15 cellular contexts compared by ENCODE assay signal in the genomic region with DNA sequence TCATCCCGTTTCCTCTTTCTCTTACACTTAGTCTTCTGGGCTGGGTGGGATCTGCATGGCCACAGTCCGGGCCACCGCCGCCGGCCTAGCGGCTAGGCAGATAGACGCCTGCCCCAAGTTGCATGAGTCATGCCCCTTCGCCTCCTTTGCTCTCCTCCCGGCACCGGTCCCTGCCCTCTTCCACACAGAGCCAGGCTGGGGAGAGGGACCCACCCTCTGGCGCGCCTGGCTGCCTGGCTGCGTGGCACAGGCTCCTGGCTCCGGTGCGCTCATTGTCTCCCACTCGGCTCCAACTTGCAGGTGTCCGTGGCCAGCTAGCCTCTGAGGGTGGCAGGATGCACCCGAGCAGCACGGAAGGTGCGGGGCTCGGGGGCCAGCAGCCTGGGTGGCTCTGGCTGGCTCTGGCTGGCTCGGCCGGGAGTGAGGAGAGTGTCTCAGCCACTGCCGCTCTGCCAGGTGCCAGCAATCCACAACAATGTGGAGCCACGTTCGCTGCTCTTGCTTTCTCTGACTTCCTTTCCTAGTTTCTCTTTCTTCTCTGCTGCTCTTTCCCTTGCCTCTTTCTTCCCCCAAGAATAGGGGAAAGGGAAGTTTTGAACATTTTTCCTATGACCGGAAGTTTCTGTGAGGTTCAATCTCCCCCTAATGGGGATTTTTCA. TPM values are rescaled to one million over a fixed set of nuclear protein-coding genes. Genes with fewer than 3 reads are reported as not detected.
A peak's percentile ranks its signal among the peaks of the same experiment; 100 is the strongest.
DNase-seq lines count a peak whose midpoint lies in the region; ATAC-seq, FAIRE-seq and TF ChIP-seq lines count a peak whose summit lies in the region.
"Had no signal": no experiment of that assay in that cellular context is flagged by ENCODE, and none has a peak within 500 bp of the region (broad histone marks: within the 10 kb centered on the region; RNA-seq: fewer than 3 reads in every experiment).

No MANE protein-coding gene starts in this region.

- FAIRE-seq in GM12878 (lab: Jason Lieb, UNC), result no peak
- FAIRE-seq: GM19239 had no signal

- TF ChIP-seq POLR2A in GM12878 (IDR thresholded peaks at IDR 0.05; ENCODE audit: low read depth, low read length) (peak; percentile 57; the same call in 1 of the 2 replicates), spleen (IDR thresholded peaks at IDR 0.05) (no peak)

- no peaks in the 10 kb centered on the region for H3K4me1 ChIP-seq in GM12878 (ENCODE audit: control insufficient read depth, insufficient read depth, low read length)
- H3K4me1 ChIP-seq in spleen, result peaks cover under 1 to 21% (median 11%) of the 10 kb centered on the region in 6 donors
- no peaks in the 10 kb centered on the region for H3K4me1 ChIP-seq in foreskin keratinocyte

- DNase-seq in activated naive CD8-positive, alpha-beta T cell treated with anti-CD3 and anti-CD28 coated beads, Interleukin-2, amount 10 ng/mL, durations not matched to agents 7 days and 5 days, result no peak
- no peak for DNase-seq in activated naive CD8-positive, alpha-beta T cell treated with anti-CD3 and anti-CD28 coated beads for 36 hours
- DNase-seq in GM12878 (ENCODE audit: low read depth, low spot score), result no peak
- peak; percentile 77 for DNase-seq in spleen
- no peak for DNase-seq in stimulated activated CD4-positive, alpha-beta T cell treated with anti-CD3 and anti-CD28 coated beads, Interleukin-1b, Interleukin-23, amount 100 ng/mL, for 48 hours
- no peak for DNase-seq in foreskin keratinocyte
- no peak for DNase-seq in MV-4-11 (lab: John Stamatoyannopoulos, UW)
- DNase-seq: COR-L47, NCI-H1417, NCI-H2029, NCI-H510A had no signal

- peaks cover 0 to 7% of the 10 kb centered on the region in 2 experiments; a peak in 2 of 4 replicates for H3K36me3 ChIP-seq in GM12878 (ENCODE audit: control insufficient read depth in 2 of 2, insufficient read depth in 2 of 2, low read length in 1 of 2)
- peaks cover 0 to 48% (median 37%) of the 10 kb centered on the region in 6 donors for H3K36me3 ChIP-seq in spleen

- H3K4me3 Mint-ChIP-seq in activated naive CD8-positive, alpha-beta T cell treated with anti-CD3 and anti-CD28 coated beads, Interleukin-2, amount 10 ng/mL, durations not matched to agents 7 days and 5 days, result no peak overlapping the region
- no peak overlapping the region for H3K4me3 Mint-ChIP-seq in activated naive CD8-positive, alpha-beta T cell treated with anti-CD3 and anti-CD28 coated beads for 36 hours
- peak overlapping the region; percentile 64 to 80 (median 72) for H3K4me3 Mint-ChIP-seq in nephron

- no peak for TF ChIP-seq RAD21 in GM12878 (IDR thresholded peaks at IDR 0.05; ENCODE audit: insufficient read depth, low read depth, low read length)

- CTCF ChIA-PET in GM12878 (lab: Yijun Ruan, JAX), result no interaction called here

- H3K27ac ChIP-seq in GM12878 (ENCODE audit: control insufficient read depth, insufficient read depth) (no peak overlapping the region), spleen (no peak overlapping the region), foreskin keratinocyte (no peak overlapping the region)
- H3K27ac ChIP-seq: C4-2B had no signal

- H3K9me3 ChIP-seq in GM12878 (replicated peaks; ENCODE audit: control insufficient read depth, insufficient read depth, low read length) (peaks cover 50% of the 10 kb centered on the region), spleen (peaks cover 39 to 84% (median 81%) of the 10 kb centered on the region in 8 donors)

- intact Hi-C loops in GM12878 (cut with micrococcal nuclease; ENCODE audit: unreplicated experiment) (no loop called here), spleen (cut with DNase I; ENCODE audit: low total_unique reads) (no loop called here)

- ATAC-seq in activated naive CD8-positive, alpha-beta T cell treated with anti-CD3 and anti-CD28 coated beads, Interleukin-2, amount 10 ng/mL, durations not matched to agents 7 days and 5 days (ENCODE audit: low read depth), result no peak
- ATAC-seq in GM12878, result no peak
- no peak for ATAC-seq in foreskin keratinocyte

- POLR2A ChIA-PET in activated naive CD8-positive, alpha-beta T cell treated with anti-CD3 and anti-CD28 coated beads, Interleukin-2, amount 10 ng/mL, durations not matched to agents 7 days and 5 days (lab: Charles Lee), result no interaction called here
- POLR2A ChIA-PET in GM12878 (lab: Charles Lee), result no interaction called here

- WGBS in GM12878 (ENCODE audit: insufficient coverage, insufficient replicate concordance, low lambda C conversion rate, missing lambda C conversion rate), result 94% methylated on average over 26 of the region's 27 CpGs
- WGBS in spleen, 5 donors, result 94 to 97% (median 95%) methylated on average over 27 of the region's 27 CpGs

- H3K4me1 Mint-ChIP-seq in activated naive CD8-positive, alpha-beta T cell treated with anti-CD3 and anti-CD28 coated beads, Interleukin-2, amount 10 ng/mL, durations not matched to agents 7 days and 5 days, result peaks cover 19% of the 10 kb centered on the region
- peaks cover 19% of the 10 kb centered on the region for H3K4me1 Mint-ChIP-seq in activated naive CD8-positive, alpha-beta T cell treated with anti-CD3 and anti-CD28 coated beads for 36 hours
- peaks cover 42% of the 10 kb centered on the region for H3K4me1 Mint-ChIP-seq in nephron

- H4K20me1 ChIP-seq in GM12878 (ENCODE audit: control insufficient read depth, insufficient read depth), result no peaks in the 10 kb centered on the region

- SMC1A ChIA-PET in GM12878 (lab: Charles Lee; ENCODE audit: uncharacterized antibody, unreplicated experiment), result no interaction called here

- no peak overlapping the region for H3K4me2 ChIP-seq in GM12878 (ENCODE audit: control insufficient read depth, insufficient read depth)

- TF ChIP-seq CTCF in GM12878 (IDR thresholded peaks at IDR 0.05 in 2 of 3, conservative IDR thresholded peaks at IDR 0.05 in 1 of 3; ENCODE audit: control insufficient read depth in 2 of 3, extremely low read depth in 1 of 3, insufficient read depth in 1 of 3, low read depth in 3 of 3, low read length in 3 of 3), result no peak
- no peak for TF ChIP-seq CTCF in nephron (IDR thresholded peaks at IDR 0.05; ENCODE audit: unreplicated experiment in 3 of 3)
- TF ChIP-seq CTCF in spleen (IDR thresholded peaks at IDR 0.05 in 8 of 11, conservative IDR thresholded peaks at IDR 0.05 in 3 of 11), result no peak
- no peak for TF ChIP-seq CTCF in foreskin keratinocyte (conservative IDR thresholded peaks at IDR 0.05)

- no peak overlapping the region for H3K9ac ChIP-seq in GM12878 (ENCODE audit: control insufficient read depth, insufficient read depth, low read length)

- H3K9me3 Mint-ChIP-seq in activated naive CD8-positive, alpha-beta T cell treated with anti-CD3 and anti-CD28 coated beads, Interleukin-2, amount 10 ng/mL, durations not matched to agents 7 days and 5 days, result peaks cover 34% of the 10 kb centered on the region
- peaks cover 55% of the 10 kb centered on the region for H3K9me3 Mint-ChIP-seq in activated naive CD8-positive, alpha-beta T cell treated with anti-CD3 and anti-CD28 coated beads for 36 hours
- peaks cover 57% of the 10 kb centered on the region for H3K9me3 Mint-ChIP-seq in nephron

- RAD21 ChIA-PET in GM12878 (lab: Charles Lee; ENCODE audit: unreplicated experiment), result no interaction called here

- H3K4me3 ChIP-seq in GM12878 (no peak overlapping the region), spleen (peak overlapping the region in 1 of 8 donors; percentile 7)

- H3K36me3 Mint-ChIP-seq in activated naive CD8-positive, alpha-beta T cell treated with anti-CD3 and anti-CD28 coated beads, Interleukin-2, amount 10 ng/mL, durations not matched to agents 7 days and 5 days, result peaks cover 80% of the 10 kb centered on the region
- peaks cover 86% of the 10 kb centered on the region for H3K36me3 Mint-ChIP-seq in activated naive CD8-positive, alpha-beta T cell treated with anti-CD3 and anti-CD28 coated beads for 36 hours
- H3K36me3 Mint-ChIP-seq in nephron (ENCODE audit: low read depth), result peaks cover 92% of the 10 kb centered on the region

- in situ Hi-C loops in GM12878 (cut with MboI), result no loop called here

- H3K27me3 Mint-ChIP-seq in activated naive CD8-positive, alpha-beta T cell treated with anti-CD3 and anti-CD28 coated beads, Interleukin-2, amount 10 ng/mL, durations not matched to agents 7 days and 5 days, result no peaks in the 10 kb centered on the region
- no peaks in the 10 kb centered on the region for H3K27me3 Mint-ChIP-seq in activated naive CD8-positive, alpha-beta T cell treated with anti-CD3 and anti-CD28 coated beads for 36 hours
- no peaks in the 10 kb centered on the region for H3K27me3 Mint-ChIP-seq in nephron (ENCODE audit: low read depth)

- no peak for TF ChIP-seq EP300 in GM12878 (IDR thresholded peaks at IDR 0.05; ENCODE audit: borderline replicate concordance in 1 of 2, control insufficient read depth in 1 of 2, low read depth in 2 of 2, low read length in 2 of 2)

- BruUV-seq in GM12878 (replicated peaks; lab: Mats Ljungman, UMichigan), result no TSS peak

- H3K27ac Mint-ChIP-seq in activated naive CD8-positive, alpha-beta T cell treated with anti-CD3 and anti-CD28 coated beads, Interleukin-2, amount 10 ng/mL, durations not matched to agents 7 days and 5 days, result peak overlapping the region; percentile 17
- H3K27ac Mint-ChIP-seq in activated naive CD8-positive, alpha-beta T cell treated with anti-CD3 and anti-CD28 coated beads for 36 hours, result no peak overlapping the region
- peak overlapping the region; percentile 81 to 98 (median 84) for H3K27ac Mint-ChIP-seq in nephron

- peaks cover 31% of the 10 kb centered on the region for H3K79me2 ChIP-seq in GM12878 (ENCODE audit: control insufficient read depth, insufficient read depth, low read length)

- H2AFZ ChIP-seq in GM12878 (ENCODE audit: control insufficient read depth, low read depth, low read length), result no peak overlapping the region

- H3K27me3 ChIP-seq in GM12878 (replicated peaks in 1 of 2; ENCODE audit: control insufficient read depth in 2 of 2, insufficient read depth in 2 of 2, low read length in 1 of 2) (no peaks in the 10 kb centered on the region), spleen (replicated peaks in 1 of 7) (no peaks in the 10 kb centered on the region), foreskin keratinocyte (no peaks in the 10 kb centered on the region)

RNA-seq across cellular contexts. Expression of a gene that starts 22.4 kb away (rescaled TPM):
- 10 to 100 TPM; 31.5 to 32.0 TPM for total RNA-seq in activated naive CD8-positive, alpha-beta T cell treated with anti-CD3 and anti-CD28 coated beads, Interleukin-2, amount 10 ng/mL, durations not matched to agents 7 days and 5 days
- total RNA-seq in activated naive CD8-positive, alpha-beta T cell treated with anti-CD3 and anti-CD28 coated beads for 36 hours, result 10 to 100 TPM; 33.3 to 33.7 TPM
- total RNA-seq in GM12878 (2013; cell fraction: nucleolus; rRNA removed), result 18.0 and 20.7 TPM in 2 replicates
- total RNA-seq in GM12878 (2014; rRNA removed), result 24.0 and 26.8 TPM in 2 replicates
- total RNA-seq in GM12878 (2014; rRNA removed; fragmentation: Illumina TruSeq; extraction: Trizol), result 25.3 and 26.9 TPM in 2 replicates
- 35.3 and 38.4 TPM in 2 replicates for total RNA-seq in GM12878 (2021)
- 16.9 TPM for polyA plus RNA-seq in GM12878 (2011; ENCODE audit: low read depth)
- polyA plus RNA-seq in GM12878 (2011; rRNA removed), result 38.4 and 38.5 TPM in 2 replicates
- 26.7 and 34.1 TPM in 2 replicates for polyA plus RNA-seq in GM12878 (2011; cell fraction: cytosol; rRNA removed)
- polyA plus RNA-seq in GM12878 (2011; cell fraction: nucleus; rRNA removed), result 13.9 and 16.3 TPM in 2 replicates
- 21.6 and 24.8 TPM in 2 replicates for polyA plus RNA-seq in GM12878 (2012)
- 22.4 and 28.4 TPM in 2 replicates for polyA plus RNA-seq in GM12878 (2014; fragmentation: Illumina TruSeq; extraction: Trizol)
- 10 to 100 TPM; 14.0 to 24.5 TPM for polyA plus RNA-seq in GM12878 (2014; fragmentation: Nextera tagmentation; extraction: Ambion mirVana)
- 44.3 and 49.0 TPM in 2 replicates for polyA plus RNA-seq in GM12878 (2014; rRNA removed)
- 10 to 100 TPM; 78.9 to 81.9 TPM for polyA plus RNA-seq in GM12878 (2016; fragmentation: Nextera tagmentation; extraction: Ambion mirVana)
- 7.6 and 18.4 TPM in 2 replicates for polyA minus RNA-seq in GM12878 (2011; rRNA and poly(A)+ RNA removed)
- 7.5 and 9.8 TPM in 2 replicates for polyA minus RNA-seq in GM12878 (2011; cell fraction: cytosol; rRNA and poly(A)+ RNA removed)
- polyA minus RNA-seq in GM12878 (2011; cell fraction: nucleus; rRNA and poly(A)+ RNA removed), result 9.1 and 10.6 TPM in 2 replicates
- total RNA-seq in spleen, result 10 to 100 TPM; 11.7 to 30.6 (median 26.0) TPM
- polyA plus RNA-seq in spleen, result 10 to 100 TPM; 33.0 to 54.2 (median 46.5) TPM
- 20.1 and 23.1 TPM in 2 replicates for total RNA-seq in foreskin keratinocyte
- 26.9 and 31.4 TPM in 2 replicates for polyA plus RNA-seq in foreskin keratinocyte

RNA-seq across cellular contexts. Expression of a gene that starts 51.8 kb away (rescaled TPM):
- 10 to 100 TPM; 33.6 to 34.6 TPM for total RNA-seq in activated naive CD8-positive, alpha-beta T cell treated with anti-CD3 and anti-CD28 coated beads, Interleukin-2, amount 10 ng/mL, durations not matched to agents 7 days and 5 days
- 10 to 100 TPM; 91.4 to 94.3 TPM for total RNA-seq in activated naive CD8-positive, alpha-beta T cell treated with anti-CD3 and anti-CD28 coated beads for 36 hours
- total RNA-seq in GM12878 (2013; cell fraction: nucleolus; rRNA removed), result 254 and 257 TPM in 2 replicates
- total RNA-seq in GM12878 (2014; rRNA removed), result 181 and 223 TPM in 2 replicates
- 358 and 373 TPM in 2 replicates for total RNA-seq in GM12878 (2014; rRNA removed; fragmentation: Illumina TruSeq; extraction: Trizol)
- 183 and 212 TPM in 2 replicates for total RNA-seq in GM12878 (2021)
- 147 TPM for polyA plus RNA-seq in GM12878 (2011; ENCODE audit: low read depth)
- 375 and 596 TPM in 2 replicates for polyA plus RNA-seq in GM12878 (2011; rRNA removed)
- polyA plus RNA-seq in GM12878 (2011; cell fraction: cytosol; rRNA removed), result 165 and 194 TPM in 2 replicates
- 92.5 and 111 TPM in 2 replicates for polyA plus RNA-seq in GM12878 (2011; cell fraction: nucleus; rRNA removed)
- polyA plus RNA-seq in GM12878 (2012), result 152 and 177 TPM in 2 replicates
- polyA plus RNA-seq in GM12878 (2014; fragmentation: Illumina TruSeq; extraction: Trizol), result 374 and 510 TPM in 2 replicates
- 100 to 1,000 TPM; 536 to 570 TPM for polyA plus RNA-seq in GM12878 (2014; fragmentation: Nextera tagmentation; extraction: Ambion mirVana)
- polyA plus RNA-seq in GM12878 (2014; rRNA removed), result 224 and 283 TPM in 2 replicates
- 100 to 1,000 TPM; 190 to 192 TPM for polyA plus RNA-seq in GM12878 (2016; fragmentation: Nextera tagmentation; extraction: Ambion mirVana)
- 130 and 161 TPM in 2 replicates for polyA minus RNA-seq in GM12878 (2011; rRNA and poly(A)+ RNA removed)
- polyA minus RNA-seq in GM12878 (2011; cell fraction: cytosol; rRNA and poly(A)+ RNA removed), result 40.8 and 46.6 TPM in 2 replicates
- polyA minus RNA-seq in GM12878 (2011; cell fraction: nucleus; rRNA and poly(A)+ RNA removed), result 73.5 and 89.2 TPM in 2 replicates
- total RNA-seq in spleen, result 100 to 1,000 TPM in 2 of 7 donors, 10 to 100 TPM in 5; 34.4 to 180 (median 69.7) TPM
- polyA plus RNA-seq in spleen, result 10 to 100 TPM; 47.2 to 55.5 (median 52.9) TPM
- not detected in 2 replicates for total RNA-seq in foreskin keratinocyte
- polyA plus RNA-seq in foreskin keratinocyte, result not detected in 2 replicates
- total RNA-seq: A172 had no signal

Comparison
In these comparisons a context has a peak if more than half of its experiments do, and no peak if none do; other contexts are left out.
1. H3K4me3 Mint-ChIP-seq: peak in nephron (3 of 3); none in activated naive CD8-positive, alpha-beta T cell treated with anti-CD3 and anti-CD28 coated beads, Interleukin-2, amount 10 ng/mL, durations not matched to agents 7 days and 5 days (single experiment) and activated naive CD8-positive, alpha-beta T cell treated with anti-CD3 and anti-CD28 coated beads for 36 hours (single experiment).
2. RNA of a gene that starts 51.8 kb away (total RNA-seq): 181 to 373 TPM in GM12878, 91.4 to 94.3 TPM in activated naive CD8-positive, alpha-beta T cell treated with anti-CD3 and anti-CD28 coated beads for 36 hours, 34.4 to 180 TPM in spleen and 33.6 to 34.6 TPM in activated naive CD8-positive, alpha-beta T cell treated with anti-CD3 and anti-CD28 coated beads, Interleukin-2, amount 10 ng/mL, durations not matched to agents 7 days and 5 days; not detected in foreskin keratinocyte; every median in the first group is over 10 times any median in the second.